Comparison of ENCODE assay signal across 16 cellular contexts in the genomic region with DNA sequence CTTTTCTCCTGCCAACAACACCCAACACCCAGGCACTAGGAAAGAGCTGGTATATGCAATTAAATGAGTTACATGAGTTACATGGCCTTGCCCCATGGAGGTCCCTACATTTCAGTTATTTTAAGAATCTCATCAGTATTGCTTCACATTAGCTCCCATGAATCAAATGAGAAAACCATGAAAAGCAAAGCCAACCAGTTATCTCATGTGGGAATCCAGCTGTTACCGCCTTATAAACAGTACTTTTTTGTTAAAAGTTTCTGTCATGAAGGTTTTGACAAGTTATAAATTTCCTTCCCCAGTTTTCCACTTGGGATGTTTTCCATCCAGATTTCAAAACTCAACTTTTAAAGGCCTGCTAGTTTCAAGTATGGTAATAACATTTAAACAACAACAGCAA.
"Had no signal": no experiment of that assay in that cellular context is flagged by ENCODE, and none has a peak within 500 bp of the region (broad histone marks: within the 10 kb centered on the region; RNA-seq: fewer than 3 reads in every experiment).

No MANE protein-coding gene starts in this region.

- DNase-seq: activated CD4-positive, alpha-beta T cell treated with anti-CD3 and anti-CD28 coated beads, Interleukin-2, amount 50 U/mL, for 4 hours; activated gamma-delta T cell; caudate nucleus; dorsolateral prefrontal cortex; immature natural killer cell; kidney glomerular epithelial cell; small intestine; stimulated activated CD4-positive, alpha-beta T cell treated with anti-CD3 and anti-CD28 coated beads, Interleukin-15, amount 100 ng/mL, for 24 hours; stimulated activated CD4-positive, alpha-beta T cell treated with anti-CD3 and anti-CD28 coated beads, Interleukin-2, amount 100 ng/mL, for 48 hours; transverse colon had no signal

- H3K27me3 ChIP-seq: dorsolateral prefrontal cortex, suprapubic skin, transverse colon had no signal

- H3K36me3 Mint-ChIP-seq: activated naive CD4-positive, alpha-beta T cell treated with anti-CD3 and anti-CD28 coated beads, Interleukin-2, amount 50 U/mL, for 24 hours; immature natural killer cell had no signal

- H3K4me3 ChIP-seq: dorsolateral prefrontal cortex, SK-N-MC, suprapubic skin, transverse colon had no signal

- H3K4me1 Mint-ChIP-seq: activated naive CD4-positive, alpha-beta T cell treated with anti-CD3 and anti-CD28 coated beads, Interleukin-2, amount 50 U/mL, for 24 hours; immature natural killer cell had no signal

- H3K36me3 ChIP-seq: suprapubic skin, transverse colon had no signal

- H3K27ac Mint-ChIP-seq: activated naive CD4-positive, alpha-beta T cell treated with anti-CD3 and anti-CD28 coated beads, Interleukin-2, amount 50 U/mL, for 24 hours; immature natural killer cell; mesothelial cell of epicardium; progenitor cell of endocrine pancreas; stimulated activated naive CD8-positive, alpha-beta T cell treated with anti-CD3 and anti-CD28 coated beads, Interleukin-15, Interleukin-2, amounts not matched to agents 100 ng/mL and 50 ng/mL, for 24 hours had no signal

- H3K4me1 ChIP-seq: suprapubic skin, transverse colon had no signal

- H3K4me3 Mint-ChIP-seq: activated naive CD4-positive, alpha-beta T cell treated with anti-CD3 and anti-CD28 coated beads, Interleukin-2, amount 50 U/mL, for 24 hours; immature natural killer cell; mesothelial cell of epicardium; stimulated activated naive CD8-positive, alpha-beta T cell treated with anti-CD3 and anti-CD28 coated beads, Interleukin-15, Interleukin-2, amounts not matched to agents 100 ng/mL and 50 ng/mL, for 24 hours had no signal

- H3K27me3 Mint-ChIP-seq: activated naive CD4-positive, alpha-beta T cell treated with anti-CD3 and anti-CD28 coated beads, Interleukin-2, amount 50 U/mL, for 24 hours; stimulated activated naive CD8-positive, alpha-beta T cell treated with anti-CD3 and anti-CD28 coated beads, Interleukin-15, Interleukin-2, amounts not matched to agents 100 ng/mL and 50 ng/mL, for 24 hours had no signal

- H3K9me3 ChIP-seq: transverse colon had no signal

- H3K27ac ChIP-seq: dorsolateral prefrontal cortex, SK-N-MC, suprapubic skin had no signal
